In genomic region chr1:183889095-183889494, GRCh38 we compare ENCODE assay signal across 28 cellular contexts.
DNase-seq lines count a peak whose midpoint lies in the region; ATAC-seq and TF ChIP-seq lines count a peak whose summit lies in the region.
"Had no signal": no experiment of that assay in that cellular context is flagged by ENCODE, and none has a peak within 500 bp of the region (broad histone marks: within the 10 kb centered on the region; RNA-seq: fewer than 3 reads in every experiment).

No MANE protein-coding gene starts in this region.

- no peak overlapping the region for H3K9ac ChIP-seq in KMS-11
- no peak overlapping the region for H3K9ac ChIP-seq in skeletal muscle tissue (ENCODE audit: low read depth in 1 of 3, low read length in 3 of 3)
- H3K9ac ChIP-seq: parathyroid adenoma had no signal

- no peaks in the 10 kb centered on the region for H3K36me3 ChIP-seq in CD4-positive, alpha-beta memory T cell (ENCODE audit: insufficient read depth, low read length)
- H3K36me3 ChIP-seq in KMS-11 (ENCODE audit: insufficient read depth) (peaks cover 4% of the 10 kb centered on the region; the same call in 1 of the 2 replicates), skeletal muscle tissue (ENCODE audit: control insufficient read depth in 3 of 3, insufficient read depth in 3 of 3, low read length in 3 of 3) (peaks cover 2 to 10% (median 5%) of the 10 kb centered on the region in 3 donors)
- H3K36me3 ChIP-seq: WERI-Rb-1 had no signal

- H3K27ac Mint-ChIP-seq in CD4-positive, alpha-beta memory T cell: peak overlapping the region; percentile 9 to 87 (median 78)
- peak overlapping the region; percentile 70 for H3K27ac Mint-ChIP-seq in dendritic cell treated with granulocyte-macrophage colony-stimulating factor and Interleukin-4, amounts not matched to agents 40 ng/mL and 50 ng/mL, for 4 days
- H3K27ac Mint-ChIP-seq: activated CD8-positive, alpha-beta memory T cell treated with anti-CD3 and anti-CD28 coated beads, Interleukin-2, amount 10 ng/mL, durations not matched to agents 7 days and 5 days; activated T-cell treated with anti-CD3 and anti-CD28 coated beads, Interleukin-2, amount 50 U/mL, for 72 hours had no signal

- H3K4me3 ChIP-seq in CD4-positive, alpha-beta memory T cell (ENCODE audit: low read length in 2 of 2): no peak overlapping the region
- H3K4me3 ChIP-seq in KMS-11 (IDR thresholded peaks at IDR 0.05; ENCODE audit: insufficient read depth, low read depth, low read length) (no peak overlapping the region), skeletal muscle tissue (ENCODE audit: low read length in 3 of 3) (no peak overlapping the region)
- H3K4me3 ChIP-seq: dorsolateral prefrontal cortex, mucosa of descending colon, upper lobe of right lung had no signal

- no peaks in the 10 kb centered on the region for H3K79me2 ChIP-seq in KMS-11 (ENCODE audit: insufficient read depth, low read depth)
- H3K79me2 ChIP-seq: parathyroid adenoma had no signal

- no peak overlapping the region for H3K27ac ChIP-seq in CD4-positive, alpha-beta memory T cell (ENCODE audit: low read depth, low read length)
- H3K27ac ChIP-seq in KMS-11: peak overlapping the region; percentile 41; the same call in 1 of the 2 replicates
- peak overlapping the region; percentile 1 for H3K27ac ChIP-seq in skeletal muscle tissue (ENCODE audit: low read depth, low read length)
- H3K27ac ChIP-seq: parathyroid adenoma, upper lobe of right lung, WERI-Rb-1 had no signal

- ATAC-seq in HG02798 (IDR thresholded peaks at IDR 0.05; ENCODE audit: poor library complexity, unreplicated experiment): no peak
- ATAC-seq: activated CD8-positive, alpha-beta memory T cell treated with anti-CD3 and anti-CD28 coated beads, Interleukin-2, amount 10 ng/mL, durations not matched to agents 7 days and 5 days; activated T-cell treated with anti-CD3 and anti-CD28 coated beads, Interleukin-2, amount 50 U/mL, for 72 hours; CD8-positive, alpha-beta T cell; HepG2; mucosa of descending colon; PC-3; Right ventricle myocardium inferior; SK-N-SH treated with all-trans-retinoic acid at 6 μM for 48 hours; upper lobe of right lung had no signal

- H4K20me1 ChIP-seq in KMS-11 (ENCODE audit: insufficient read depth): no peaks in the 10 kb centered on the region

- POLR2A ChIA-PET in CD4-positive, alpha-beta memory T cell (lab: Charles Lee; ENCODE audit: partially characterized antibody): interaction anchor here (1.2 to 1.7 kb wide), 3 partner anchors 15 to 46 kb away, joined by 4 to 7 read pairs (median 4); no protein-coding TSS in a partner anchor

- peak overlapping the region; percentile 41 for H3K4me2 ChIP-seq in KMS-11

- no peak for TF ChIP-seq CTCF in KMS-11 (conservative IDR thresholded peaks at IDR 0.05; ENCODE audit: low read depth, low read length)

- intact Hi-C loops in CD4-positive, alpha-beta memory T cell (cut with micrococcal nuclease): loop anchor here (5.0 kb wide), 1 partner anchor 68 kb away; no protein-coding TSS in a partner anchor
- intact Hi-C loops in dendritic cell treated with granulocyte-macrophage colony-stimulating factor and Interleukin-4, amounts not matched to agents 40 ng/mL and 50 ng/mL, for 4 days (cut with micrococcal nuclease): no loop called here

- no peak overlapping the region for H2AFZ ChIP-seq in KMS-11 (ENCODE audit: low read depth)
- H2AFZ ChIP-seq: parathyroid adenoma had no signal

- CTCF ChIA-PET in CD4-positive, alpha-beta memory T cell (lab: Charles Lee; ENCODE audit: partially characterized antibody): interaction anchor here (1.1 to 7.2 kb wide), 5 partner anchors 9 to 234 kb away, joined by 3 to 47 read pairs (median 9); no protein-coding TSS in a partner anchor

- H3K9me3 Mint-ChIP-seq in CD4-positive, alpha-beta memory T cell: peaks cover 0 to 2% (median 0%) of the 10 kb centered on the region in 8 donors
- H3K9me3 Mint-ChIP-seq in dendritic cell treated with granulocyte-macrophage colony-stimulating factor and Interleukin-4, amounts not matched to agents 40 ng/mL and 50 ng/mL, for 4 days: no peaks in the 10 kb centered on the region
- H3K9me3 Mint-ChIP-seq: activated naive CD4-positive, alpha-beta T cell treated with anti-CD3 and anti-CD28 coated beads, Interleukin-2, amount 50 U/mL, for 72 hours; activated T-cell treated with anti-CD3 and anti-CD28 coated beads, Interleukin-2, amount 50 U/mL, for 72 hours; CD8-positive, alpha-beta T cell; neural crest cell had no signal

- no peaks in the 10 kb centered on the region for H3K27me3 ChIP-seq in CD4-positive, alpha-beta memory T cell (ENCODE audit: insufficient read depth, low read length)
- H3K27me3 ChIP-seq in KMS-11 (ENCODE audit: insufficient read depth, low read depth) (no peaks in the 10 kb centered on the region), skeletal muscle tissue (ENCODE audit: control insufficient read depth in 3 of 3, insufficient read depth in 3 of 3, low read length in 3 of 3) (no peaks in the 10 kb centered on the region)
- H3K27me3 ChIP-seq: dorsolateral prefrontal cortex, upper lobe of right lung had no signal

- H3K4me1 Mint-ChIP-seq in CD4-positive, alpha-beta memory T cell: peaks cover 35 to 46% (median 41%) of the 10 kb centered on the region in 4 donors
- peaks cover 93% of the 10 kb centered on the region for H3K4me1 Mint-ChIP-seq in dendritic cell treated with granulocyte-macrophage colony-stimulating factor and Interleukin-4, amounts not matched to agents 40 ng/mL and 50 ng/mL, for 4 days (ENCODE audit: low read depth)
- H3K4me1 Mint-ChIP-seq: neural crest cell had no signal

- no peaks in the 10 kb centered on the region for H3K27me3 Mint-ChIP-seq in CD4-positive, alpha-beta memory T cell
- no peaks in the 10 kb centered on the region for H3K27me3 Mint-ChIP-seq in dendritic cell treated with granulocyte-macrophage colony-stimulating factor and Interleukin-4, amounts not matched to agents 40 ng/mL and 50 ng/mL, for 4 days
- H3K27me3 Mint-ChIP-seq: activated CD8-positive, alpha-beta memory T cell treated with anti-CD3 and anti-CD28 coated beads, Interleukin-2, amount 10 ng/mL, durations not matched to agents 7 days and 5 days had no signal

- peaks cover 0 to 6% of the 10 kb centered on the region in 2 donors for H3K36me3 Mint-ChIP-seq in CD4-positive, alpha-beta memory T cell
- peaks cover 100% of the 10 kb centered on the region for H3K36me3 Mint-ChIP-seq in dendritic cell treated with granulocyte-macrophage colony-stimulating factor and Interleukin-4, amounts not matched to agents 40 ng/mL and 50 ng/mL, for 4 days (ENCODE audit: low read depth)

- peaks cover 34% of the 10 kb centered on the region for H3K4me1 ChIP-seq in CD4-positive, alpha-beta memory T cell (ENCODE audit: insufficient read depth, low read length)
- peaks cover 87% of the 10 kb centered on the region for H3K4me1 ChIP-seq in KMS-11 (ENCODE audit: low read depth, poor library complexity, severe bottlenecking)
- H3K4me1 ChIP-seq in skeletal muscle tissue (ENCODE audit: control insufficient read depth in 3 of 3, insufficient read depth in 3 of 3, low read length in 3 of 3): peaks cover 16 to 23% (median 22%) of the 10 kb centered on the region in 3 donors
- H3K4me1 ChIP-seq: parathyroid adenoma had no signal

- peak in 1 of 5 donors; percentile 5 for DNase-seq in CD4-positive, alpha-beta memory T cell
- DNase-seq in NCI-H2081 treated with DMSO at 0.1 percent for 48 hours (lab: John Stamatoyannopoulos, UW) (no peak), islet precursor cell (no peak)
- DNase-seq: activated CD4-positive, alpha-beta T cell treated with anti-CD3 and anti-CD28 coated beads for 48 hours; activated CD8-positive, alpha-beta memory T cell treated with anti-CD3 and anti-CD28 coated beads, Interleukin-2, amount 10 ng/mL, durations not matched to agents 7 days and 5 days; activated T-cell treated with anti-CD3 and anti-CD28 coated beads, Interleukin-2, amount 50 U/mL, for 72 hours; CD8-positive, alpha-beta T cell; dorsolateral prefrontal cortex; mucosa of descending colon; NCI-H1048; NCI-H1694 treated with DMSO at 0.1 percent for 48 hours; NCI-H524 treated with DMSO at 0.1 percent for 48 hours; NK-92 treated with Interleukin-12 subunit alpha and Interleukin-12 subunit beta, amount 100 ng/mL, for 24 hours; PC-3; stimulated activated CD4-positive, alpha-beta T cell treated with anti-CD3 and anti-CD28 coated beads, Interleukin-2, amount 100 ng/mL, for 48 hours; T1000; upper lobe of right lung; WERI-Rb-1 had no signal

- no peaks in the 10 kb centered on the region for H3K9me3 ChIP-seq in CD4-positive, alpha-beta memory T cell (ENCODE audit: control insufficient read depth in 1 of 2, low read length in 2 of 2)
- H3K9me3 ChIP-seq in skeletal muscle tissue (ENCODE audit: control insufficient read depth in 3 of 3, low read length in 3 of 3): no peaks in the 10 kb centered on the region
- H3K9me3 ChIP-seq: mucosa of descending colon, upper lobe of right lung had no signal

- peak overlapping the region; percentile 79 to 87 (median 83) for H3K4me3 Mint-ChIP-seq in CD4-positive, alpha-beta memory T cell
- H3K4me3 Mint-ChIP-seq in dendritic cell treated with granulocyte-macrophage colony-stimulating factor and Interleukin-4, amounts not matched to agents 40 ng/mL and 50 ng/mL, for 4 days: no peak overlapping the region
- H3K4me3 Mint-ChIP-seq: activated CD8-positive, alpha-beta memory T cell treated with anti-CD3 and anti-CD28 coated beads, Interleukin-2, amount 10 ng/mL, durations not matched to agents 7 days and 5 days; neural crest cell had no signal
